Comparison of ENCODE assay signal across 18 cellular contexts in genomic region chr5:11387382-11387781, GRCh38.
DNase-seq lines count a peak whose midpoint lies in the region; ATAC-seq, FAIRE-seq and TF ChIP-seq lines count a peak whose summit lies in the region.
"Had no signal": no experiment of that assay in that cellular context is flagged by ENCODE, and none has a peak within 500 bp of the region (broad histone marks: within the 10 kb centered on the region; RNA-seq: fewer than 3 reads in every experiment).

No MANE protein-coding gene starts in this region.

- no peak overlapping the region for H2BK120ac ChIP-seq in H1 (replicated peaks; ENCODE audit: low read depth, low read length)

- no peak overlapping the region for H2BK15ac ChIP-seq in H1 (ENCODE audit: low read length)

- H3K9ac ChIP-seq in H1 (replicated peaks in 1 of 4; ENCODE audit: extremely low read depth in 1 of 4, low read depth in 3 of 4, low read length in 3 of 4) (no peak overlapping the region), neural progenitor cell (no peak overlapping the region)

- H3K4me3 Mint-ChIP-seq in GM23338 (no peak overlapping the region), neural progenitor cell (peak overlapping the region; percentile 47)
- H3K4me3 Mint-ChIP-seq: CD4-positive, alpha-beta memory T cell; HFFc6 had no signal

- H3K9me3 ChIP-seq in H1 (ENCODE audit: insufficient read depth in 2 of 2, low read depth in 1 of 2, low read length in 1 of 2) (no peaks in the 10 kb centered on the region), neural progenitor cell (ENCODE audit: low read depth) (no peaks in the 10 kb centered on the region), upper lobe of left lung (no peaks in the 10 kb centered on the region)
- H3K9me3 ChIP-seq: BE2C had no signal

- no peaks in the 10 kb centered on the region for H3K79me1 ChIP-seq in H1 (ENCODE audit: low read depth, low read length)

- peak overlapping the region; percentile 37; the same call in 1 of the 2 replicates for H3K4me2 ChIP-seq in GM23338
- H3K4me2 ChIP-seq in H1 (ENCODE audit: insufficient read depth in 1 of 2, low read depth in 2 of 2, low read length in 2 of 2) = no peak overlapping the region
- H3K4me2 ChIP-seq in neural progenitor cell = no peak overlapping the region

- H3K27me3 Mint-ChIP-seq in GM23338 (ENCODE audit: insufficient read depth, low read depth, poor library complexity) (peaks cover 37% of the 10 kb centered on the region), neural progenitor cell (ENCODE audit: insufficient read depth, low read depth) (peaks cover 4% of the 10 kb centered on the region)

- no peak overlapping the region for H2BK5ac ChIP-seq in H1 (ENCODE audit: low read depth, low read length)

- no peaks in the 10 kb centered on the region for H4K20me1 ChIP-seq in GM23338 (replicated peaks; ENCODE audit: insufficient read depth)
- H4K20me1 ChIP-seq in H1 (replicated peaks in 1 of 2; ENCODE audit: control insufficient read depth in 1 of 2, insufficient read depth in 2 of 2, low read length in 2 of 2) = no peaks in the 10 kb centered on the region
- H4K20me1 ChIP-seq in neural progenitor cell (ENCODE audit: low read depth) = no peaks in the 10 kb centered on the region

- H3K9me2 ChIP-seq in GM23338 (ENCODE audit: insufficient read depth) = no peaks in the 10 kb centered on the region

- no peak overlapping the region for H4K5ac ChIP-seq in H1 (ENCODE audit: insufficient read length, low read depth, low read length)

- H3K36me3 Mint-ChIP-seq in GM23338 (ENCODE audit: low read depth) (no peaks in the 10 kb centered on the region; the same call in 2 of the 3 replicates), neural progenitor cell (peaks cover 29% of the 10 kb centered on the region)
- H3K36me3 Mint-ChIP-seq: CD4-positive, alpha-beta memory T cell had no signal

- H3K23me2 ChIP-seq in H1 (ENCODE audit: low read depth, low read length) = peaks cover 6% of the 10 kb centered on the region

- TF ChIP-seq RAD21 in H1 (IDR thresholded peaks at IDR 0.05 in 1 of 2, conservative IDR thresholded peaks at IDR 0.05 in 1 of 2; ENCODE audit: low read depth in 2 of 2, low read length in 2 of 2) = no peak

- H2AFZ ChIP-seq in GM23338 (no peak overlapping the region), H1 (ENCODE audit: low read length) (no peak overlapping the region), neural progenitor cell (replicated peaks) (no peak overlapping the region)

- H3K27ac Mint-ChIP-seq in GM23338 (no peak overlapping the region), neural progenitor cell (no peak overlapping the region)
- H3K27ac Mint-ChIP-seq: CD4-positive, alpha-beta memory T cell; HFFc6 had no signal

- TF ChIP-seq POLR2A in H1 (IDR thresholded peaks at IDR 0.05; ENCODE audit: control extremely low read depth in 1 of 2, low read depth in 2 of 2, low read length in 2 of 2) (no peak), upper lobe of left lung (IDR thresholded peaks at IDR 0.05) (no peak)

- H3K4me3 ChIP-seq in GM23338 = no peak overlapping the region
- no peak overlapping the region for H3K4me3 ChIP-seq in H1 (ENCODE audit: extremely low read depth in 1 of 4, insufficient read depth in 2 of 4, low read depth in 3 of 4, low read length in 4 of 4)
- H3K4me3 ChIP-seq in neural progenitor cell = no peak overlapping the region
- H3K4me3 ChIP-seq in upper lobe of left lung = no peak overlapping the region

- H3K23ac ChIP-seq in H1 (ENCODE audit: insufficient read length) = no peak overlapping the region

- no peak overlapping the region for H2AK5ac ChIP-seq in H1 (ENCODE audit: low read depth, low read length)

- H3K27ac ChIP-seq in GM23338 (ENCODE audit: low read depth) (no peak overlapping the region), H1 (ENCODE audit: low read depth, low read length) (no peak overlapping the region), neural progenitor cell (no peak overlapping the region), upper lobe of left lung (no peak overlapping the region)
- H3K27ac ChIP-seq: C4-2B, HL-60 had no signal

- no peak for TF ChIP-seq CTCF in GM23338 (conservative IDR thresholded peaks at IDR 0.05; ENCODE audit: low read depth in 2 of 2)
- TF ChIP-seq CTCF in H1 (IDR thresholded peaks at IDR 0.05; ENCODE audit: control extremely low read depth in 1 of 3, insufficient read depth in 1 of 3, low read depth in 1 of 3, low read length in 3 of 3) = no peak
- TF ChIP-seq CTCF in neural progenitor cell (IDR thresholded peaks at IDR 0.05) = no peak
- TF ChIP-seq CTCF in upper lobe of left lung (IDR thresholded peaks at IDR 0.05) = no peak

- ATAC-seq in GM23338 (no peak), upper lobe of left lung (ENCODE audit: low FRiP score in 2 of 2) (no peak), HG02870 (IDR thresholded peaks at IDR 0.05; ENCODE audit: unreplicated experiment) (no peak)

- no peak for DNase-seq in GM23338 (ENCODE audit: low spot score)
- DNase-seq in H1 (ENCODE audit: low read depth in 1 of 2, low spot score in 2 of 2) = no peak
- no peak for DNase-seq in neural progenitor cell (ENCODE audit: low spot score)
- peak; percentile 57 for DNase-seq in superior temporal gyrus (ENCODE audit: extremely low spot score)
- DNase-seq in upper lobe of left lung = no peak
- no peak for DNase-seq in stimulated activated CD4-positive, alpha-beta T cell treated with anti-CD3 and anti-CD28 coated beads, Interleukin-4, amount 100 ng/mL, for 1 hour
- DNase-seq: BE2C; CD4-positive, alpha-beta memory T cell; DMS79; HCEC 1CT; HFFc6 had no signal

- WGBS in H1 (ENCODE audit: extremely low coverage in 1 of 2, insufficient coverage in 1 of 2, insufficient read length in 1 of 2, insufficient replicate concordance in 2 of 2, low coverage in 1 of 2, low lambda C conversion rate in 2 of 2, missing lambda C conversion rate in 1 of 2), 2 experiments = 89% methylated on average over 3 of the region's 3 CpGs; no CpG with 5 or more reads in 1 of the 2 experiments
- WGBS in upper lobe of left lung, 2 donors = 83 to 89% methylated on average over 3 of the region's 3 CpGs

- no peak overlapping the region; the same call in 1 of the 2 replicates for H2BK20ac ChIP-seq in H1 (ENCODE audit: low read length)

- H3K79me2 ChIP-seq in GM23338 (replicated peaks; ENCODE audit: insufficient read depth) (no peaks in the 10 kb centered on the region), H1 (ENCODE audit: control insufficient read depth in 1 of 2, insufficient read depth in 2 of 2, low read length in 2 of 2) (no peaks in the 10 kb centered on the region), neural progenitor cell (ENCODE audit: low read depth) (no peaks in the 10 kb centered on the region)

- H3K4ac ChIP-seq in H1 (replicated peaks; ENCODE audit: insufficient read length, low read depth, low read length) = no peak overlapping the region

- H4K8ac ChIP-seq in H1 (ENCODE audit: extremely low read depth, insufficient read depth, low read length) = no peak overlapping the region

- peaks cover 40% of the 10 kb centered on the region for H3K27me3 ChIP-seq in GM23338 (ENCODE audit: insufficient read depth)
- peaks cover 19 to 40% (median 32%) of the 10 kb centered on the region in 4 experiments for H3K27me3 ChIP-seq in H1 (replicated peaks in 1 of 4; ENCODE audit: control insufficient read depth in 3 of 4, extremely low read depth in 1 of 4, insufficient read depth in 3 of 4, low read length in 3 of 4)
- H3K27me3 ChIP-seq in neural progenitor cell = peaks cover 26% of the 10 kb centered on the region
- no peaks in the 10 kb centered on the region for H3K27me3 ChIP-seq in upper lobe of left lung

- peaks cover 22% of the 10 kb centered on the region for H3K4me1 Mint-ChIP-seq in GM23338
- peaks cover 41% of the 10 kb centered on the region for H3K4me1 Mint-ChIP-seq in neural progenitor cell

- H3K18ac ChIP-seq in H1 (ENCODE audit: extremely low read depth, low read length) = peak overlapping the region; percentile 20; the same call in 1 of the 2 replicates

- H3K9me3 Mint-ChIP-seq in GM23338 (no peaks in the 10 kb centered on the region), neural progenitor cell (peaks cover 6% of the 10 kb centered on the region)

- POLR2A ChIA-PET in H1 (lab: Charles Lee; ENCODE audit: partially characterized antibody) = interaction anchor here (1.1 kb wide), 1 partner anchor 14 kb away, joined by 3 read pairs; no protein-coding TSS in a partner anchor

- CTCF ChIA-PET in H1 (lab: Charles Lee; ENCODE audit: partially characterized antibody) = interaction anchor here (0.7 to 2.2 kb wide), 3 partner anchors 26 to 332 kb away, joined by 3 to 6 read pairs (median 3); no protein-coding TSS in a partner anchor

- no peaks in the 10 kb centered on the region for H3F3A ChIP-seq in GM23338 (replicated peaks; ENCODE audit: low read depth)
- peaks cover 18% of the 10 kb centered on the region for H3F3A ChIP-seq in neural progenitor cell (ENCODE audit: low read depth)

- no peak overlapping the region for H3K56ac ChIP-seq in H1 (replicated peaks; ENCODE audit: insufficient read length, low read depth, low read length)

- no peak overlapping the region for H3K14ac ChIP-seq in H1 (ENCODE audit: insufficient read length)

- no peaks in the 10 kb centered on the region for H3K36me3 ChIP-seq in GM23338 (ENCODE audit: insufficient read depth)
- no peaks in the 10 kb centered on the region for H3K36me3 ChIP-seq in H1 (ENCODE audit: control insufficient read depth in 2 of 4, insufficient read depth in 4 of 4, low read length in 3 of 4)
- no peaks in the 10 kb centered on the region for H3K36me3 ChIP-seq in neural progenitor cell
- H3K36me3 ChIP-seq in upper lobe of left lung = no peaks in the 10 kb centered on the region
- H3K36me3 ChIP-seq: BE2C had no signal

- H2BK12ac ChIP-seq in H1 (ENCODE audit: low read depth, low read length) = no peak overlapping the region

- no peak overlapping the region for H4K91ac ChIP-seq in H1 (replicated peaks; ENCODE audit: insufficient read length, low read length)

- no peak for FAIRE-seq in H1 (lab: Jason Lieb, UNC)
- FAIRE-seq: A204.1, G401.6, GM12891, GM19239 had no signal

- no peak for TF ChIP-seq EP300 in H1 (IDR thresholded peaks at IDR 0.05; ENCODE audit: borderline replicate concordance in 1 of 2, low read depth in 2 of 2, low read length in 2 of 2)
- TF ChIP-seq EP300 in upper lobe of left lung (IDR thresholded peaks at IDR 0.05) = no peak

- peaks cover 13% of the 10 kb centered on the region; the same call in 1 of the 2 replicates for H3K4me1 ChIP-seq in GM23338 (ENCODE audit: insufficient read depth)
- H3K4me1 ChIP-seq in H1 (replicated peaks in 1 of 4; ENCODE audit: control insufficient read depth in 3 of 4, insufficient read depth in 4 of 4, low read length in 3 of 4) = peaks cover 3 to 12% (median 7%) of the 10 kb centered on the region in 4 experiments
- H3K4me1 ChIP-seq in neural progenitor cell = peaks cover 48% of the 10 kb centered on the region
- peaks cover 4 to 19% (median 6%) of the 10 kb centered on the region in 4 donors for H3K4me1 ChIP-seq in upper lobe of left lung
- H3K4me1 ChIP-seq: BE2C had no signal

TF ChIP-seq in GM23338, 12 proteins besides CTCF, POLR2A, EP300 and RAD21 (continues in another document):
- TF ChIP-seq ZNF114 (CRISPR knock-in tag; IDR thresholded peaks at IDR 0.05) (no peak), JUNB (IDR thresholded peaks at IDR 0.05; ENCODE audit: unreplicated experiment) (no peak), NANOG (IDR thresholded peaks at IDR 0.05; ENCODE audit: borderline replicate concordance) (no peak)

TF ChIP-seq in H1, 55 proteins besides CTCF, POLR2A, EP300 and RAD21 (continues in another document):
- no peak for TF ChIP-seq JUN (IDR thresholded peaks at IDR 0.05; ENCODE audit: low read depth, low read length)
- TF ChIP-seq CEBPB (IDR thresholded peaks at IDR 0.05; ENCODE audit: low read depth, low read length) = no peak
- no peak for TF ChIP-seq TCF12 (IDR thresholded peaks at IDR 0.05; ENCODE audit: low read depth, low read length)
